In the genomic region with DNA sequence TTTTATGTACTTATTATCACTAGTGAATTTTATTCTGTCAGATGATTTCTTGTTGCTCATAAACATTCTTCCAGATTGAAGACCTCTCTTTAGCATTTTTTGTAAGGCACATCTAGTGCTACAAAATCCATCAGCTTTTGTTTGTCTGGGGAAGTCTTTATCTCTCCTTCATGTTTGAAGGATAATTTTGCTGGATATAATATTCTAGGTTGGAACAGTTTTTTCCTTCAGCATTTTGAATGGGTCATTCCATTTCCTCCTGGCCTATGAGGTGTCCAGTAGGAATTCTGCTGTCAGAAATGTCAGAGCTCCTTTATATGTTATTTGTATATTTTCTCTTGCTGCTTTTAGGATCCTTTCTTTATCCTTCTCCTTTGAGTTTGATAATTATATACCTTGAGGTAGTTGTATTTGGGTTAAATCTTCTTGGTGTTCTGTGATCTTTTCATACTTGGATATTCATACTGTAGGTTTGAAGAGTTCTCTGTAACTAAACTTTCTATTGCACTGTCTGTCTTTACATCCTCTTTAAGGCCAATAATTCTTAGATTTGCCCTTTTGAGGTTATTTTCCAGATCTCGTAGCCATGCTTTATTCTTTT, we compare ENCODE assay signal across 19 cellular contexts.
"Had no signal": no experiment of that assay in that cellular context is flagged by ENCODE, and none has a peak within 500 bp of the region (broad histone marks: within the 10 kb centered on the region; RNA-seq: fewer than 3 reads in every experiment).

No MANE protein-coding gene starts in this region.

- H3K4me1 ChIP-seq: esophagus squamous epithelium, gastrocnemius medialis, heart right ventricle, left lung, lower lobe of right lung had no signal

- H3K36me3 ChIP-seq: gastrocnemius medialis, heart right ventricle, left lung, lower lobe of right lung had no signal

- ATAC-seq: esophagus mucosa; gastrocnemius medialis; heart right ventricle; left cardiac atrium; left lung; left ventricle myocardium superior; lower lobe of right lung; mucosa of descending colon; naive thymus-derived CD8-positive, alpha-beta T cell had no signal

- H3K4me3 ChIP-seq: coronary artery, dorsolateral prefrontal cortex, esophagus squamous epithelium, gastrocnemius medialis, heart right ventricle, left lung, lower lobe of right lung, mucosa of descending colon had no signal

- DNase-seq: dorsolateral prefrontal cortex; effector CD4-positive, alpha-beta T cell; effector memory CD4-positive, alpha-beta T cell; esophagus squamous epithelium; foreskin melanocyte; gastrocnemius medialis; head of caudate nucleus; heart right ventricle; hippocampal formation; left cardiac atrium; left lung; left ventricle myocardium superior; lower lobe of right lung; mesenchymal stem cell; naive B cell; naive thymus-derived CD8-positive, alpha-beta T cell had no signal

- H3K27me3 ChIP-seq: dorsolateral prefrontal cortex, esophagus squamous epithelium, gastrocnemius medialis, heart right ventricle, left lung had no signal
